ENCODE assay signal across 10 cellular contexts in the genomic region with DNA sequence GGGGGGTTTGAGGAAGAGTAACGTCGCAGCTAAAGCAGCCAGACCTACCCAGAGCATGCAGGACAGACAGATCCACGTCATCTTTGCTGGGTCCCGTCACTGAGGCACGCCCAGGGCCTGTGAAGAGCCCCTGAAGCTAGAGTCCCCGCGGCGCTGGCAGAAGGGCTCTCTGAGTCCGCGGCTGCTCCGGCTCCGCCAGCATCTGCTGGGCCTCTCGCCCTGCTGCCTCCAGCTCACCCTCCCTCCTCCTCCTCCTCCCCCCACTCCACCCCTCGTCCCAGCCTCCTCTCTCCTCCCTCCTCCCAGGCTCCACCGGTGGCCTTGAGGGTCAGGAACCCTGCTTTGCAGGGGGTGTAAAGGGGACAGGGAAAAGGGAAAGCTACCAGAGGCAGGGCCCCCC. TPM values are rescaled to one million over a fixed set of nuclear protein-coding genes. Genes with fewer than 3 reads are reported as not detected.
DNase-seq lines count a peak whose midpoint lies in the region; ATAC-seq and TF ChIP-seq lines count a peak whose summit lies in the region.
"Had no signal": no experiment of that assay in that cellular context is flagged by ENCODE, and none has a peak within 500 bp of the region (broad histone marks: within the 10 kb centered on the region; RNA-seq: fewer than 3 reads in every experiment).

TSS of gene TNS1 (minus strand) at position 204 of the 400 bp plus-strand sequence. CDS start at position 81, 123 bp downstream.

- ATAC-seq in upper lobe of right lung = peak; percentile 9

- intact Hi-C loops in upper lobe of right lung (cut with DNase I) = no loop called here

- 17 to 40% methylated on average over 12 to 13 of the region's 15 CpGs for WGBS in mesodermal cell (ENCODE audit: insufficient coverage in 2 of 2), 2 experiments

- DNase-seq in DMS 273 (lab: John Stamatoyannopoulos, UW; ENCODE audit: unreplicated experiment) (peak; percentile 19), DMS 273 treated with DMSO at 0.1 percent for 48 hours (lab: John Stamatoyannopoulos, UW) (no peak), epithelial cell of proximal tubule (ENCODE audit: low read depth) (no peak), upper lobe of right lung (no peak), midbrain (lab: John Stamatoyannopoulos, UW) (no peak), activated gamma-delta T cell treated with Interleukin-2 at 50 U/mL for 16 hours (no peak), SIG-M5 (lab: John Stamatoyannopoulos, UW) (no peak)
- DNase-seq: central memory CD4-positive, alpha-beta T cell had no signal

- H3K4me1 ChIP-seq in mesodermal cell (ENCODE audit: control insufficient read depth, insufficient read depth, low read length, poor library complexity, severe bottlenecking) (peaks cover 73% of the 10 kb centered on the region), upper lobe of right lung (peaks cover 6% of the 10 kb centered on the region)

- peak within 1 kb of the TSS; percentile 77 for H3K27ac ChIP-seq in mesodermal cell (ENCODE audit: low read depth, low read length, severe bottlenecking)
- H3K27ac ChIP-seq in upper lobe of right lung = peak within 1 kb of the TSS; percentile 30
- H3K27ac ChIP-seq: 22Rv1 had no signal

- TF ChIP-seq CTCF in epithelial cell of proximal tubule (conservative IDR thresholded peaks at IDR 0.05; ENCODE audit: low read depth, low read length) = no peak
- no peak for TF ChIP-seq CTCF in upper lobe of right lung (IDR thresholded peaks at IDR 0.05)

- H3K4me3 ChIP-seq in epithelial cell of proximal tubule (ENCODE audit: low read depth, low read length) (no peak within 1 kb of the TSS), mesodermal cell (ENCODE audit: extremely low read depth, insufficient read depth, low read length, poor library complexity, severe bottlenecking) (peak within 1 kb of the TSS; percentile 18), upper lobe of right lung (peak within 1 kb of the TSS; percentile 35)

- no peaks in the 10 kb centered on the region for H3K27me3 ChIP-seq in upper lobe of right lung

- H3K9me3 ChIP-seq in mesodermal cell (ENCODE audit: control insufficient read depth, low read length) = no peaks in the 10 kb centered on the region
- H3K9me3 ChIP-seq in upper lobe of right lung = no peaks in the 10 kb centered on the region

- H3K36me3 ChIP-seq in mesodermal cell (ENCODE audit: control insufficient read depth, insufficient read depth, low read length) (peaks cover 2% of the 10 kb centered on the region), upper lobe of right lung (no peaks in the 10 kb centered on the region)

RNA-seq across cellular contexts. Expression of gene TNS1, which starts in this region (rescaled TPM):
- total RNA-seq in epithelial cell of proximal tubule = 4.3 and 25.1 TPM in 2 replicates
- 26.9 TPM for polyA plus RNA-seq in mesodermal cell (2013, experiment 1 of 2)
- polyA plus RNA-seq in mesodermal cell (2013, experiment 2 of 2) = 24.8 TPM
- total RNA-seq in upper lobe of right lung = 669 TPM

Comparison
In these comparisons a context has a peak if more than half of its experiments do, and no peak if none do; other contexts are left out.
1. RNA of gene TNS1 (total RNA-seq): 669 TPM in upper lobe of right lung (single experiment); 4.3 to 25.1 TPM in epithelial cell of proximal tubule; every median in the first group is over 10 times any median in the second.